ENCODE assay signal across 1 cellular context in genomic region chr20:13659288-13659687, GRCh38.
TF ChIP-seq lines count a peak whose summit lies in the region.

No MANE protein-coding gene starts in this region.

TF ChIP-seq in GM23338, 12 proteins besides CTCF, POLR2A, EP300 and RAD21 (continued from another document):
- TF ChIP-seq, protein P1, sequence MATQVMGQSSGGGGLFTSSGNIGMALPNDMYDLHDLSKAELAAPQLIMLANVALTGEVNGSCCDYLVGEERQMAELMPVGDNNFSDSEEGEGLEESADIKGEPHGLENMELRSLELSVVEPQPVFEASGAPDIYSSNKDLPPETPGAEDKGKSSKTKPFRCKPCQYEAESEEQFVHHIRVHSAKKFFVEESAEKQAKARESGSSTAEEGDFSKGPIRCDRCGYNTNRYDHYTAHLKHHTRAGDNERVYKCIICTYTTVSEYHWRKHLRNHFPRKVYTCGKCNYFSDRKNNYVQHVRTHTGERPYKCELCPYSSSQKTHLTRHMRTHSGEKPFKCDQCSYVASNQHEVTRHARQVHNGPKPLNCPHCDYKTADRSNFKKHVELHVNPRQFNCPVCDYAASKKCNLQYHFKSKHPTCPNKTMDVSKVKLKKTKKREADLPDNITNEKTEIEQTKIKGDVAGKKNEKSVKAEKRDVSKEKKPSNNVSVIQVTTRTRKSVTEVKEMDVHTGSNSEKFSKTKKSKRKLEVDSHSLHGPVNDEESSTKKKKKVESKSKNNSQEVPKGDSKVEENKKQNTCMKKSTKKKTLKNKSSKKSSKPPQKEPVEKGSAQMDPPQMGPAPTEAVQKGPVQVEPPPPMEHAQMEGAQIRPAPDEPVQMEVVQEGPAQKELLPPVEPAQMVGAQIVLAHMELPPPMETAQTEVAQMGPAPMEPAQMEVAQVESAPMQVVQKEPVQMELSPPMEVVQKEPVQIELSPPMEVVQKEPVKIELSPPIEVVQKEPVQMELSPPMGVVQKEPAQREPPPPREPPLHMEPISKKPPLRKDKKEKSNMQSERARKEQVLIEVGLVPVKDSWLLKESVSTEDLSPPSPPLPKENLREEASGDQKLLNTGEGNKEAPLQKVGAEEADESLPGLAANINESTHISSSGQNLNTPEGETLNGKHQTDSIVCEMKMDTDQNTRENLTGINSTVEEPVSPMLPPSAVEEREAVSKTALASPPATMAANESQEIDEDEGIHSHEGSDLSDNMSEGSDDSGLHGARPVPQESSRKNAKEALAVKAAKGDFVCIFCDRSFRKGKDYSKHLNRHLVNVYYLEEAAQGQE (IDR thresholded peaks at IDR 0.05; ENCODE audit: unreplicated experiment), result no peak
- TF ChIP-seq ZNF114 (CRISPR knock-in tag; IDR thresholded peaks at IDR 0.05), result no peak
- no peak for TF ChIP-seq EZH2phosphoT487 (IDR thresholded peaks at IDR 0.05; ENCODE audit: unreplicated experiment)
- no peak for TF ChIP-seq ZNF331 (CRISPR knock-in tag; IDR thresholded peaks at IDR 0.05; ENCODE audit: low read depth)
